In genomic region chr5:143213851-143214363, GRCh38 we compare ENCODE assay signal across 1 cellular context.
TF ChIP-seq lines count a peak whose summit lies in the region.

No MANE protein-coding gene starts in this region.

TF ChIP-seq in GM12878, 131 proteins besides CTCF, POLR2A, EP300 and RAD21 (continued from another document and continues in another):
- TF ChIP-seq HSF1 (IDR thresholded peaks at IDR 0.05; ENCODE audit: low read depth, low read length) (no peak), JUNB (IDR thresholded peaks at IDR 0.05) (peak; percentile 83), SKIL (IDR thresholded peaks at IDR 0.05; ENCODE audit: low read depth, poor library complexity, severe bottlenecking) (peak; percentile 80), BRCA1 (IDR thresholded peaks at IDR 0.05; ENCODE audit: low read depth, low read length) (no peak), ELK1 (IDR thresholded peaks at IDR 0.05; ENCODE audit: low read depth, low read length) (peak; percentile 75; the same call in 1 of the 2 replicates), SPI1 (IDR thresholded peaks at IDR 0.05; ENCODE audit: borderline replicate concordance, insufficient read depth, low read depth, low read length) (no peak), USF1 (IDR thresholded peaks at IDR 0.05; ENCODE audit: borderline replicate concordance, extremely low read length, insufficient read depth, low read depth, low read length) (no peak), MTA3 (IDR thresholded peaks at IDR 0.05; ENCODE audit: borderline replicate concordance, low read length) (no peak), KDM1A (IDR thresholded peaks at IDR 0.05; ENCODE audit: borderline replicate concordance) (no peak), TCF7 (IDR thresholded peaks at IDR 0.05; ENCODE audit: borderline replicate concordance) (peak; percentile 60; the same call in 1 of the 2 replicates), YBX1 (IDR thresholded peaks at IDR 0.05) (no peak), TARDBP (IDR thresholded peaks at IDR 0.05; ENCODE audit: borderline replicate concordance) (no peak), ZBTB33 (IDR thresholded peaks at IDR 0.05) (no peak), MTA2 (IDR thresholded peaks at IDR 0.05; ENCODE audit: low read depth) (peak; percentile 82), MLLT1 (IDR thresholded peaks at IDR 0.05) (0 out of 2 replicates have a peak, but pooled peaks have one; percentile 64), E4F1 (IDR thresholded peaks at IDR 0.05; ENCODE audit: borderline replicate concordance, partially characterized antibody) (no peak), ZZZ3 (IDR thresholded peaks at IDR 0.05; ENCODE audit: control insufficient read depth, insufficient read length, low read depth) (no peak), ESRRA (IDR thresholded peaks at IDR 0.05; ENCODE audit: low read length) (no peak), RELA (IDR thresholded peaks at IDR 0.05; ENCODE audit: borderline replicate concordance, partially characterized antibody) (peak; percentile 71), MAX (IDR thresholded peaks at IDR 0.05; ENCODE audit: low read depth, low read length) (no peak), NFYA (IDR thresholded peaks at IDR 0.05; ENCODE audit: borderline replicate concordance, low read depth, low read length) (no peak), FOXM1 (IDR thresholded peaks at IDR 0.05; ENCODE audit: low read depth, low read length) (no peak), HCFC1 (IDR thresholded peaks at IDR 0.05; ENCODE audit: low read length) (no peak), KAT2A (conservative IDR thresholded peaks at IDR 0.05; ENCODE audit: control insufficient read depth, low read depth, low read length) (no peak), PAX5 (IDR thresholded peaks at IDR 0.05; ENCODE audit: borderline replicate concordance, low read depth, low read length) (peak; percentile 81), RFX5 (IDR thresholded peaks at IDR 0.05; ENCODE audit: low read depth, low read length) (no peak), HDAC2 (IDR thresholded peaks at IDR 0.05) (no peak), BCL11A (IDR thresholded peaks at IDR 0.05; ENCODE audit: low read depth, low read length) (peak; percentile 74; the same call in 1 of the 2 replicates), FOXK2 (IDR thresholded peaks at IDR 0.05) (no peak), NFXL1 (IDR thresholded peaks at IDR 0.05; ENCODE audit: borderline replicate concordance) (no peak), SRF (IDR thresholded peaks at IDR 0.05; ENCODE audit: low read depth in 2 of 2, low read length in 2 of 2) (peak; percentile 38 to 83; a peak in 3 of 4 replicates), ZNF592 (IDR thresholded peaks at IDR 0.05) (peak; percentile 70), POLR2AphosphoS2 (IDR thresholded peaks at IDR 0.05; ENCODE audit: low read depth, low read length) (no peak), CBFB (IDR thresholded peaks at IDR 0.05; ENCODE audit: low read depth) (peak; percentile 84), RB1 (IDR thresholded peaks at IDR 0.05; ENCODE audit: borderline replicate concordance) (no peak), TCF3 (IDR thresholded peaks at IDR 0.05; ENCODE audit: borderline replicate concordance, insufficient read depth, low read depth, low read length) (peak; percentile 31; the same call in 1 of the 2 replicates), ZNF384 (IDR thresholded peaks at IDR 0.05; ENCODE audit: borderline replicate concordance, low read depth, low read length) (peak; percentile 70; the same call in 1 of the 2 replicates), LARP7 (IDR thresholded peaks at IDR 0.05) (no peak), IKZF1 (conservative IDR thresholded peaks at IDR 0.05) (peak; percentile 85), IRF3 (IDR thresholded peaks at IDR 0.05) (no peak), BMI1 (IDR thresholded peaks at IDR 0.05; ENCODE audit: borderline replicate concordance) (no peak), WRNIP1 (IDR thresholded peaks at IDR 0.05; ENCODE audit: borderline replicate concordance, low read depth, low read length) (no peak; the same call in 1 of the 2 replicates), PKNOX1 (IDR thresholded peaks at IDR 0.05) (no peak), BACH1 (IDR thresholded peaks at IDR 0.05; ENCODE audit: borderline replicate concordance) (peak; percentile 59; the same call in 1 of the 2 replicates)
